ENCODE assay signal across 19 cellular contexts in the genomic region with DNA sequence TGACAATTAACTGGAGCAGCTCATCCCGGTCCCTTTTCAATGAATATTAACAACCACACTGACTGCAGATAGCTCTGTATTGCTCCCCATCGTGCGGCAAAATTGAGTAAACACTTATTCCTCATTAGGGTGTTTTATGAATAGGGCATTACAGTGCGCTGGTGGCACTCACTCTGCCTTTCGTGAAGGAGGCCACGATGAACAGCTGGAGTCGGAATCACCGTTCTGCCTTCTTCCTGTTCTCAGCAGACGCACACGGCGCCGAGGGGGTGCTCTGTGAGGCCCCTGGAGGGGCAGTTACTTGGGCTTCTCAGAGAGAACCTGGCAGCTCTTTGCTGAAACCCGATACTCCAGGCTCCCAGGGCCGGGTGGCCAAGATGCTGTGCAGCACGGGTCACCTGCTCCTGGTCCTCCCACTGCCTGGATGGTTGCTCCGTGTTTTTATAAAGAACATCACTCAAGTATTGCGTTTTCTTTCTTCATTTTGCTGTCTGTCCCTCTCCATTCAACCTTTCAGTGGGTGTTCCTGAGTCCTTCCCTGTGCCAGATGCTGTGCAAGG.
"Had no signal": no experiment of that assay in that cellular context is flagged by ENCODE, and none has a peak within 500 bp of the region (broad histone marks: within the 10 kb centered on the region; RNA-seq: fewer than 3 reads in every experiment).

No MANE protein-coding gene starts in this region.

- H3K4me3 Mint-ChIP-seq: activated CD4-positive, alpha-beta memory T cell treated with anti-CD3 and anti-CD28 coated beads, Interleukin-2, amount 10 ng/mL, durations not matched to agents 7 days and 5 days; activated CD4-positive, alpha-beta T cell treated with anti-CD3 and anti-CD28 coated beads, Interleukin-2, amount 10 ng/mL, durations not matched to agents 24 days and 14 days; activated naive CD4-positive, alpha-beta T cell treated with anti-CD3 and anti-CD28 coated beads, Interleukin-2, amount 10 ng/mL, durations not matched to agents 7 days and 5 days; activated T-cell treated with anti-CD3 and anti-CD28 coated beads, Interleukin-2, amount 50 U/mL, for 72 hours; dendritic cell treated with granulocyte-macrophage colony-stimulating factor and Interleukin-4, amounts not matched to agents 40 ng/mL and 50 ng/mL, for 4 days; mesothelial cell of epicardium; naive thymus-derived CD8-positive, alpha-beta T cell; stimulated activated naive B cell treated with anti-CD40 and anti-IgM and Interleukin-4, amounts not matched to agents 10 μg/mL and 1 μg/mL and 100 μg/mL, for 72 hours had no signal

- H3K27me3 Mint-ChIP-seq: activated CD4-positive, alpha-beta memory T cell treated with anti-CD3 and anti-CD28 coated beads, Interleukin-2, amount 10 ng/mL, durations not matched to agents 7 days and 5 days; activated CD4-positive, alpha-beta T cell treated with anti-CD3 and anti-CD28 coated beads, Interleukin-2, amount 10 ng/mL, durations not matched to agents 24 days and 14 days; dendritic cell treated with granulocyte-macrophage colony-stimulating factor and Interleukin-4, amounts not matched to agents 40 ng/mL and 50 ng/mL, for 4 days had no signal

- H3K4me3 ChIP-seq: heart right ventricle, lower lobe of right lung, testis, uterus had no signal

- H3K9me3 ChIP-seq: lower lobe of right lung, testis, uterus had no signal

- H3K4me1 Mint-ChIP-seq: activated CD4-positive, alpha-beta memory T cell treated with anti-CD3 and anti-CD28 coated beads, Interleukin-2, amount 10 ng/mL, durations not matched to agents 7 days and 5 days; activated CD4-positive, alpha-beta T cell treated with anti-CD3 and anti-CD28 coated beads, Interleukin-2, amount 10 ng/mL, durations not matched to agents 24 days and 14 days; activated naive CD4-positive, alpha-beta T cell treated with anti-CD3 and anti-CD28 coated beads, Interleukin-2, amount 10 ng/mL, durations not matched to agents 7 days and 5 days; mesothelial cell of epicardium; naive thymus-derived CD8-positive, alpha-beta T cell had no signal

- H3K36me3 ChIP-seq: heart right ventricle, lower lobe of right lung, uterus had no signal

- H3K36me3 Mint-ChIP-seq: activated naive CD4-positive, alpha-beta T cell treated with anti-CD3 and anti-CD28 coated beads, Interleukin-2, amount 10 ng/mL, durations not matched to agents 7 days and 5 days; mesothelial cell of epicardium; naive thymus-derived CD8-positive, alpha-beta T cell had no signal

- H3K27ac ChIP-seq: heart right ventricle, lower lobe of right lung, parathyroid adenoma, testis, uterus had no signal

- DNase-seq: activated CD4-positive, alpha-beta memory T cell treated with anti-CD3 and anti-CD28 coated beads, Interleukin-2, amount 10 ng/mL, durations not matched to agents 7 days and 5 days; activated CD4-positive, alpha-beta T cell treated with anti-CD3 and anti-CD28 coated beads, Interleukin-2, amount 10 ng/mL, durations not matched to agents 24 days and 14 days; activated effector memory CD4-positive, alpha-beta T cell treated with Interleukin-2 at 50 U/mL for 16 hours; activated naive CD4-positive, alpha-beta T cell treated with anti-CD3 and anti-CD28 coated beads, Interleukin-2, amount 10 ng/mL, durations not matched to agents 7 days and 5 days; activated T-cell treated with anti-CD3 and anti-CD28 coated beads, Interleukin-2, amount 50 U/mL, for 72 hours; effector CD4-positive, alpha-beta T cell; heart right ventricle; lower lobe of right lung; naive thymus-derived CD8-positive, alpha-beta T cell; right cardiac atrium; small intestine; stimulated activated CD4-positive, alpha-beta T cell treated with anti-CD3 and anti-CD28 coated beads, Interleukin-15, amount 100 ng/mL, for 24 hours; stimulated activated naive B cell treated with anti-CD40 and anti-IgM and Interleukin-4, amounts not matched to agents 10 μg/mL and 1 μg/mL and 100 μg/mL, for 72 hours; testis; trophoblast cell; uterus had no signal

- H3K27me3 ChIP-seq: testis, uterus had no signal

- H3K9me3 Mint-ChIP-seq: activated CD4-positive, alpha-beta T cell treated with anti-CD3 and anti-CD28 coated beads, Interleukin-2, amount 10 ng/mL, durations not matched to agents 24 days and 14 days; activated T-cell treated with anti-CD3 and anti-CD28 coated beads, Interleukin-2, amount 50 U/mL, for 72 hours had no signal

- H3K27ac Mint-ChIP-seq: activated CD4-positive, alpha-beta memory T cell treated with anti-CD3 and anti-CD28 coated beads, Interleukin-2, amount 10 ng/mL, durations not matched to agents 7 days and 5 days; activated CD4-positive, alpha-beta T cell treated with anti-CD3 and anti-CD28 coated beads, Interleukin-2, amount 10 ng/mL, durations not matched to agents 24 days and 14 days; activated naive CD4-positive, alpha-beta T cell treated with anti-CD3 and anti-CD28 coated beads, Interleukin-2, amount 10 ng/mL, durations not matched to agents 7 days and 5 days; activated T-cell treated with anti-CD3 and anti-CD28 coated beads, Interleukin-2, amount 50 U/mL, for 72 hours; dendritic cell treated with granulocyte-macrophage colony-stimulating factor and Interleukin-4, amounts not matched to agents 40 ng/mL and 50 ng/mL, for 4 days; mesothelial cell of epicardium; stimulated activated naive B cell treated with anti-CD40 and anti-IgM and Interleukin-4, amounts not matched to agents 10 μg/mL and 1 μg/mL and 100 μg/mL, for 72 hours had no signal

- H3K4me1 ChIP-seq: heart right ventricle, lower lobe of right lung, parathyroid adenoma, testis, uterus had no signal
